26 cellular contexts compared by ENCODE assay signal in genomic region chr9:76200730-76201129, GRCh38.
"Had no signal": no experiment of that assay in that cellular context is flagged by ENCODE, and none has a peak within 500 bp of the region (broad histone marks: within the 10 kb centered on the region; RNA-seq: fewer than 3 reads in every experiment).

No MANE protein-coding gene starts in this region.

- H2AFZ ChIP-seq: hepatocyte had no signal

- H3K27ac ChIP-seq: adrenal gland, ascending aorta, brain microvascular endothelial cell, hepatocyte, psoas muscle, upper lobe of left lung had no signal

- H3K4me2 ChIP-seq: hepatocyte had no signal

- ATAC-seq: activated CD4-positive, alpha-beta T cell treated with anti-CD3 and anti-CD28 coated beads for 36 hours; activated T-helper 17 cell treated with anti-CD3 and anti-CD28 coated beads, Interleukin-2, amount 50 U/mL, for 72 hours; left lobe of liver; naive thymus-derived CD4-positive, alpha-beta T cell; psoas muscle; right cardiac atrium; stimulated activated naive CD8-positive, alpha-beta T cell treated with anti-CD3 and anti-CD28 coated beads, Interleukin-15, Interleukin-2, amounts not matched to agents 100 U/mL and 50 U/mL, for 24 hours had no signal

- H3K9me3 ChIP-seq: adrenal gland, ascending aorta, psoas muscle, upper lobe of left lung had no signal

- DNase-seq: activated B cell treated with CpG ODN at 0.5 μM for 24 hours; activated CD4-positive, alpha-beta T cell treated with anti-CD3 and anti-CD28 coated beads for 36 hours; activated CD4-positive, alpha-beta T cell treated with anti-CD3 and anti-CD28 coated beads, Interleukin-2, amount 50 U/mL, for 4 hours; activated CD8-positive, alpha-beta memory T cell treated with anti-CD3 and anti-CD28 coated beads for 24 hours; activated CD8-positive, alpha-beta memory T cell treated with anti-CD3 and anti-CD28 coated beads, Interleukin-2, amount 50 U/mL, for 4 hours; activated naive CD4-positive, alpha-beta T cell; activated T-cell treated with anti-CD3 and anti-CD28 coated beads, Interleukin-2, amount 50 U/mL, for 24 hours; adrenal gland; brain microvascular endothelial cell; caudate nucleus; dermis blood vessel endothelial cell; effector CD8-positive, alpha-beta T cell; erythroblast; immature natural killer cell; naive thymus-derived CD4-positive, alpha-beta T cell; psoas muscle; right cardiac atrium; stimulated activated CD4-positive, alpha-beta T cell treated with anti-CD3 and anti-CD28 coated beads, Interleukin-12 subunit alpha, Interleukin-12 subunit beta, amount 100 ng/mL, for 4 hours; stimulated activated CD4-positive, alpha-beta T cell treated with anti-CD3 and anti-CD28 coated beads, Interleukin-4, amount 100 ng/mL, for 4 hours; stimulated activated naive CD8-positive, alpha-beta T cell treated with anti-CD3 and anti-CD28 coated beads, Interleukin-15, Interleukin-2, amounts not matched to agents 100 U/mL and 50 U/mL, for 24 hours; upper lobe of left lung had no signal

- H3K4me3 ChIP-seq: adrenal gland, ascending aorta, hepatocyte, lung, psoas muscle, upper lobe of left lung had no signal

- H3K4me1 ChIP-seq: adrenal gland, ascending aorta, psoas muscle had no signal

- H3K27me3 ChIP-seq: adrenal gland, ascending aorta, brain microvascular endothelial cell, hepatocyte, upper lobe of left lung had no signal

- H3K36me3 ChIP-seq: adrenal gland, ascending aorta, brain microvascular endothelial cell, upper lobe of left lung had no signal

- H3K79me2 ChIP-seq: hepatocyte had no signal
